ENCODE assay signal across 1 cellular context in the genomic region with DNA sequence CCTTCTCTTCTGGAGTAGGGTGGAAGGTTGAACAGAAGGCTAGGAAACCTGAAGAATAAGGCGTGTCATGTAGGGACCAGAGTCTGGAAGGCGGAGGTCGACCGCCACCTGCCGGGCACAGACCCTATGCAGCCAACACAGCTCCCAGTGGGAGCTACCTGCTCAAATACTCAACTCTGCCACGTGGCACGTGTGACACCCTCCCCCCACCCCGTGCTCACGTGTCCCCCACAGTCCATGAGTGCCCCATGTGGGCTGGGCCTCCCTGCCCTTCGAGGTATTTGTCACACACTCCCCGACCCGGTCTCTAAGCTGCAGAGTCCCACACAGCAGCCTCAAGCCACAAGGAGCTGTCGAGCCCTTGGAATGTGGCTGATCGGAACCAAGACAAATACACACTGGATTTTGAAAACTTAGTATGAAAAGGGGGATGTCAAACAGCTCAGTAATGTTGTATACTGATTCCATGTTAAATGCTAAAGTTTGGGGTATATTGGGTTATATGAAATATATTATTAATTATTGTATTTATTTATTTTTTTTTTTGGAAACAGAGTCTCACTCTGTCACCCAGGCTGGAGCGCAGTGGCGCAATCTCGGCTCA.
TF ChIP-seq lines count a peak whose summit lies in the region.

No MANE protein-coding gene starts in this region.

TF ChIP-seq in HepG2, 621 proteins besides CTCF, POLR2A, EP300 and RAD21 (continued from another document and continues in another):
- TF ChIP-seq, protein P1, sequence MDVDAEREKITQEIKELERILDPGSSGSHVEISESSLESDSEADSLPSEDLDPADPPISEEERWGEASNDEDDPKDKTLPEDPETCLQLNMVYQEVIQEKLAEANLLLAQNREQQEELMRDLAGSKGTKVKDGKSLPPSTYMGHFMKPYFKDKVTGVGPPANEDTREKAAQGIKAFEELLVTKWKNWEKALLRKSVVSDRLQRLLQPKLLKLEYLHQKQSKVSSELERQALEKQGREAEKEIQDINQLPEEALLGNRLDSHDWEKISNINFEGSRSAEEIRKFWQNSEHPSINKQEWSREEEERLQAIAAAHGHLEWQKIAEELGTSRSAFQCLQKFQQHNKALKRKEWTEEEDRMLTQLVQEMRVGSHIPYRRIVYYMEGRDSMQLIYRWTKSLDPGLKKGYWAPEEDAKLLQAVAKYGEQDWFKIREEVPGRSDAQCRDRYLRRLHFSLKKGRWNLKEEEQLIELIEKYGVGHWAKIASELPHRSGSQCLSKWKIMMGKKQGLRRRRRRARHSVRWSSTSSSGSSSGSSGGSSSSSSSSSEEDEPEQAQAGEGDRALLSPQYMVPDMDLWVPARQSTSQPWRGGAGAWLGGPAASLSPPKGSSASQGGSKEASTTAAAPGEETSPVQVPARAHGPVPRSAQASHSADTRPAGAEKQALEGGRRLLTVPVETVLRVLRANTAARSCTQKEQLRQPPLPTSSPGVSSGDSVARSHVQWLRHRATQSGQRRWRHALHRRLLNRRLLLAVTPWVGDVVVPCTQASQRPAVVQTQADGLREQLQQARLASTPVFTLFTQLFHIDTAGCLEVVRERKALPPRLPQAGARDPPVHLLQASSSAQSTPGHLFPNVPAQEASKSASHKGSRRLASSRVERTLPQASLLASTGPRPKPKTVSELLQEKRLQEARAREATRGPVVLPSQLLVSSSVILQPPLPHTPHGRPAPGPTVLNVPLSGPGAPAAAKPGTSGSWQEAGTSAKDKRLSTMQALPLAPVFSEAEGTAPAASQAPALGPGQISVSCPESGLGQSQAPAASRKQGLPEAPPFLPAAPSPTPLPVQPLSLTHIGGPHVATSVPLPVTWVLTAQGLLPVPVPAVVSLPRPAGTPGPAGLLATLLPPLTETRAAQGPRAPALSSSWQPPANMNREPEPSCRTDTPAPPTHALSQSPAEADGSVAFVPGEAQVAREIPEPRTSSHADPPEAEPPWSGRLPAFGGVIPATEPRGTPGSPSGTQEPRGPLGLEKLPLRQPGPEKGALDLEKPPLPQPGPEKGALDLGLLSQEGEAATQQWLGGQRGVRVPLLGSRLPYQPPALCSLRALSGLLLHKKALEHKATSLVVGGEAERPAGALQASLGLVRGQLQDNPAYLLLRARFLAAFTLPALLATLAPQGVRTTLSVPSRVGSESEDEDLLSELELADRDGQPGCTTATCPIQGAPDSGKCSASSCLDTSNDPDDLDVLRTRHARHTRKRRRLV (CRISPR knock-in tag; IDR thresholded peaks at IDR 0.05) = no peak
- TF ChIP-seq SOX5 (CRISPR knock-in tag; IDR thresholded peaks at IDR 0.05; ENCODE audit: borderline replicate concordance) (peak; percentile 66; the same call in 1 of the 2 replicates), ZSCAN12 (CRISPR knock-in tag; IDR thresholded peaks at IDR 0.05) (no peak), KMT2B (CRISPR knock-in tag; IDR thresholded peaks at IDR 0.05) (no peak), ZNF333 (CRISPR knock-in tag; IDR thresholded peaks at IDR 0.05; ENCODE audit: borderline replicate concordance) (no peak), RARG (CRISPR knock-in tag; IDR thresholded peaks at IDR 0.05; ENCODE audit: low read depth) (no peak), JUNB (CRISPR knock-in tag; IDR thresholded peaks at IDR 0.05; ENCODE audit: borderline replicate concordance) (0 out of 2 replicates have a peak, but pooled peaks have one; percentile 34), SATB2 (CRISPR knock-in tag; IDR thresholded peaks at IDR 0.05) (no peak; the same call in 1 of the 2 replicates), ZNF703 (CRISPR knock-in tag; IDR thresholded peaks at IDR 0.05; ENCODE audit: borderline replicate concordance) (no peak), ATF7-NPFF (CRISPR knock-in tag; IDR thresholded peaks at IDR 0.05; ENCODE audit: low read depth) (0 out of 2 replicates have a peak, but pooled peaks have one; percentile 51), HMG20B (CRISPR knock-in tag; conservative IDR thresholded peaks at IDR 0.05) (peak; percentile 60; the same call in 1 of the 2 replicates), PHF20 (CRISPR knock-in tag; IDR thresholded peaks at IDR 0.05) (no peak; the same call in 1 of the 2 replicates), THAP11 (CRISPR knock-in tag; IDR thresholded peaks at IDR 0.05) (peak; percentile 71), ZNF644 (CRISPR knock-in tag; IDR thresholded peaks at IDR 0.05; ENCODE audit: low read depth) (no peak; the same call in 1 of the 2 replicates), ARID2 (CRISPR knock-in tag; IDR thresholded peaks at IDR 0.05; ENCODE audit: borderline replicate concordance) (no peak), HES4 (CRISPR knock-in tag; IDR thresholded peaks at IDR 0.05; ENCODE audit: borderline replicate concordance) (no peak), ZNF431 (CRISPR knock-in tag; IDR thresholded peaks at IDR 0.05; ENCODE audit: borderline replicate concordance, low read depth) (0 out of 2 replicates have a peak, but pooled peaks have one; percentile 70), ZNF230 (CRISPR knock-in tag; IDR thresholded peaks at IDR 0.05) (peak; percentile 47; the same call in 1 of the 2 replicates), GZF1 (CRISPR knock-in tag; IDR thresholded peaks at IDR 0.05) (0 out of 2 replicates have a peak, but pooled peaks have one; percentile 35), ZNF543 (CRISPR knock-in tag; IDR thresholded peaks at IDR 0.05) (peak; percentile 67; the same call in 1 of the 2 replicates), DR1 (CRISPR knock-in tag; IDR thresholded peaks at IDR 0.05) (peak; percentile 46; the same call in 1 of the 2 replicates), SIN3A (IDR thresholded peaks at IDR 0.05; ENCODE audit: borderline replicate concordance, low read depth, low read length) (no peak), ZNF232 (CRISPR knock-in tag; IDR thresholded peaks at IDR 0.05; ENCODE audit: borderline replicate concordance) (peak; percentile 92; the same call in 1 of the 2 replicates), HDAC2 (CRISPR knock-in tag; IDR thresholded peaks at IDR 0.05) (peak; percentile 83), KLF15 (CRISPR knock-in tag; IDR thresholded peaks at IDR 0.05; ENCODE audit: borderline replicate concordance) (peak; percentile 75; the same call in 1 of the 2 replicates)
- TF ChIP-seq, protein P2, sequence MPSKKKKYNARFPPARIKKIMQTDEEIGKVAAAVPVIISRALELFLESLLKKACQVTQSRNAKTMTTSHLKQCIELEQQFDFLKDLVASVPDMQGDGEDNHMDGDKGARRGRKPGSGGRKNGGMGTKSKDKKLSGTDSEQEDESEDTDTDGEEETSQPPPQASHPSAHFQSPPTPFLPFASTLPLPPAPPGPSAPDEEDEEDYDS (CRISPR knock-in tag; IDR thresholded peaks at IDR 0.05) = no peak
- TF ChIP-seq, protein P3, sequence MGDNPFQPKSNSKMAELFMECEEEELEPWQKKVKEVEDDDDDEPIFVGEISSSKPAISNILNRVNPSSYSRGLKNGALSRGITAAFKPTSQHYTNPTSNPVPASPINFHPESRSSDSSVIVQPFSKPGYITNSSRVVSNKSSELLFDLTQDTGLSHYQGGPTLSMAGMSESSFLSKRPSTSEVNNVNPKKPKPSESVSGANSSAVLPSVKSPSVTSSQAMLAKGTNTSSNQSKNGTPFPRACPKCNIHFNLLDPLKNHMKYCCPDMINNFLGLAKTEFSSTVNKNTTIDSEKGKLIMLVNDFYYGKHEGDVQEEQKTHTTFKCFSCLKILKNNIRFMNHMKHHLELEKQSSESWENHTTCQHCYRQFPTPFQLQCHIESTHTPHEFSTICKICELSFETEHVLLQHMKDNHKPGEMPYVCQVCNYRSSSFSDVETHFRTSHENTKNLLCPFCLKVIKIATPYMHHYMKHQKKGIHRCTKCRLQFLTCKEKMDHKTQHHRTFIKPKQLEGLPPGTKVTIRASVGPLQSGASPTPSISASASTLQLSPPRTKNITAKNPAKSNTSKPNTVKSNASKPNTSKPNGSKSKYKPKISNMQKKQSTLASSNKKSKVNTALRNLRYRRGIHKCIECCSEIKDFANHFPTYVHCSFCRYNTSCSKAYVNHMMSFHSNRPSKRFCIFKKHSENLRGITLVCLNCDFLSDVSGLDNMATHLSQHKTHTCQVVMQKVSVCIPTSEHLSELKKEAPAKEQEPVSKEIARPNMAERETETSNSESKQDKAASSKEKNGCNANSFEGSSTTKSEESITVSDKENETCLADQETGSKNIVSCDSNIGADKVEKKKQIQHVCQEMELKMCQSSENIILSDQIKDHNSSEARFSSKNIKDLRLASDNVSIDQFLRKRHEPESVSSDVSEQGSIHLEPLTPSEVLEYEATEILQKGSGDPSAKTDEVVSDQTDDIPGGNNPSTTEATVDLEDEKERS (CRISPR knock-in tag; IDR thresholded peaks at IDR 0.05) = peak; percentile 90
- TF ChIP-seq, protein P4, sequence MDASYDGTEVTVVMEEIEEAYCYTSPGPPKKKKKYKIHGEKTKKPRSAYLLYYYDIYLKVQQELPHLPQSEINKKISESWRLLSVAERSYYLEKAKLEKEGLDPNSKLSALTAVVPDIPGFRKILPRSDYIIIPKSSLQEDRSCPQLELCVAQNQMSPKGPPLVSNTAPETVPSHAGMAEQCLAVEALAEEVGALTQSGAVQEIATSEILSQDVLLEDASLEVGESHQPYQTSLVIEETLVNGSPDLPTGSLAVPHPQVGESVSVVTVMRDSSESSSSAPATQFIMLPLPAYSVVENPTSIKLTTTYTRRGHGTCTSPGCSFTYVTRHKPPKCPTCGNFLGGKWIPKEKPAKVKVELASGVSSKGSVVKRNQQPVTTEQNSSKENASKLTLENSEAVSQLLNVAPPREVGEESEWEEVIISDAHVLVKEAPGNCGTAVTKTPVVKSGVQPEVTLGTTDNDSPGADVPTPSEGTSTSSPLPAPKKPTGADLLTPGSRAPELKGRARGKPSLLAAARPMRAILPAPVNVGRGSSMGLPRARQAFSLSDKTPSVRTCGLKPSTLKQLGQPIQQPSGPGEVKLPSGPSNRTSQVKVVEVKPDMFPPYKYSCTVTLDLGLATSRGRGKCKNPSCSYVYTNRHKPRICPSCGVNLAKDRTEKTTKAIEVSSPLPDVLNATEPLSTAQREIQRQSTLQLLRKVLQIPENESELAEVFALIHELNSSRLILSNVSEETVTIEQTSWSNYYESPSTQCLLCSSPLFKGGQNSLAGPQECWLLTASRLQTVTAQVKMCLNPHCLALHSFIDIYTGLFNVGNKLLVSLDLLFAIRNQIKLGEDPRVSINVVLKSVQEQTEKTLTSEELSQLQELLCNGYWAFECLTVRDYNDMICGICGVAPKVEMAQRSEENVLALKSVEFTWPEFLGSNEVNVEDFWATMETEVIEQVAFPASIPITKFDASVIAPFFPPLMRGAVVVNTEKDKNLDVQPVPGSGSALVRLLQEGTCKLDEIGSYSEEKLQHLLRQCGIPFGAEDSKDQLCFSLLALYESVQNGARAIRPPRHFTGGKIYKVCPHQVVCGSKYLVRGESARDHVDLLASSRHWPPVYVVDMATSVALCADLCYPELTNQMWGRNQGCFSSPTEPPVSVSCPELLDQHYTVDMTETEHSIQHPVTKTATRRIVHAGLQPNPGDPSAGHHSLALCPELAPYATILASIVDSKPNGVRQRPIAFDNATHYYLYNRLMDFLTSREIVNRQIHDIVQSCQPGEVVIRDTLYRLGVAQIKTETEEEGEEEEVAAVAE (CRISPR knock-in tag; IDR thresholded peaks at IDR 0.05; ENCODE audit: borderline replicate concordance) = no peak
- TF ChIP-seq, protein P5, sequence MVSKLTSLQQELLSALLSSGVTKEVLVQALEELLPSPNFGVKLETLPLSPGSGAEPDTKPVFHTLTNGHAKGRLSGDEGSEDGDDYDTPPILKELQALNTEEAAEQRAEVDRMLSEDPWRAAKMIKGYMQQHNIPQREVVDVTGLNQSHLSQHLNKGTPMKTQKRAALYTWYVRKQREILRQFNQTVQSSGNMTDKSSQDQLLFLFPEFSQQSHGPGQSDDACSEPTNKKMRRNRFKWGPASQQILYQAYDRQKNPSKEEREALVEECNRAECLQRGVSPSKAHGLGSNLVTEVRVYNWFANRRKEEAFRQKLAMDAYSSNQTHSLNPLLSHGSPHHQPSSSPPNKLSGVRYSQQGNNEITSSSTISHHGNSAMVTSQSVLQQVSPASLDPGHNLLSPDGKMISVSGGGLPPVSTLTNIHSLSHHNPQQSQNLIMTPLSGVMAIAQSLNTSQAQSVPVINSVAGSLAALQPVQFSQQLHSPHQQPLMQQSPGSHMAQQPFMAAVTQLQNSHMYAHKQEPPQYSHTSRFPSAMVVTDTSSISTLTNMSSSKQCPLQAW (CRISPR knock-in tag; IDR thresholded peaks at IDR 0.05) = peak; percentile 63
- TF ChIP-seq, protein P6, sequence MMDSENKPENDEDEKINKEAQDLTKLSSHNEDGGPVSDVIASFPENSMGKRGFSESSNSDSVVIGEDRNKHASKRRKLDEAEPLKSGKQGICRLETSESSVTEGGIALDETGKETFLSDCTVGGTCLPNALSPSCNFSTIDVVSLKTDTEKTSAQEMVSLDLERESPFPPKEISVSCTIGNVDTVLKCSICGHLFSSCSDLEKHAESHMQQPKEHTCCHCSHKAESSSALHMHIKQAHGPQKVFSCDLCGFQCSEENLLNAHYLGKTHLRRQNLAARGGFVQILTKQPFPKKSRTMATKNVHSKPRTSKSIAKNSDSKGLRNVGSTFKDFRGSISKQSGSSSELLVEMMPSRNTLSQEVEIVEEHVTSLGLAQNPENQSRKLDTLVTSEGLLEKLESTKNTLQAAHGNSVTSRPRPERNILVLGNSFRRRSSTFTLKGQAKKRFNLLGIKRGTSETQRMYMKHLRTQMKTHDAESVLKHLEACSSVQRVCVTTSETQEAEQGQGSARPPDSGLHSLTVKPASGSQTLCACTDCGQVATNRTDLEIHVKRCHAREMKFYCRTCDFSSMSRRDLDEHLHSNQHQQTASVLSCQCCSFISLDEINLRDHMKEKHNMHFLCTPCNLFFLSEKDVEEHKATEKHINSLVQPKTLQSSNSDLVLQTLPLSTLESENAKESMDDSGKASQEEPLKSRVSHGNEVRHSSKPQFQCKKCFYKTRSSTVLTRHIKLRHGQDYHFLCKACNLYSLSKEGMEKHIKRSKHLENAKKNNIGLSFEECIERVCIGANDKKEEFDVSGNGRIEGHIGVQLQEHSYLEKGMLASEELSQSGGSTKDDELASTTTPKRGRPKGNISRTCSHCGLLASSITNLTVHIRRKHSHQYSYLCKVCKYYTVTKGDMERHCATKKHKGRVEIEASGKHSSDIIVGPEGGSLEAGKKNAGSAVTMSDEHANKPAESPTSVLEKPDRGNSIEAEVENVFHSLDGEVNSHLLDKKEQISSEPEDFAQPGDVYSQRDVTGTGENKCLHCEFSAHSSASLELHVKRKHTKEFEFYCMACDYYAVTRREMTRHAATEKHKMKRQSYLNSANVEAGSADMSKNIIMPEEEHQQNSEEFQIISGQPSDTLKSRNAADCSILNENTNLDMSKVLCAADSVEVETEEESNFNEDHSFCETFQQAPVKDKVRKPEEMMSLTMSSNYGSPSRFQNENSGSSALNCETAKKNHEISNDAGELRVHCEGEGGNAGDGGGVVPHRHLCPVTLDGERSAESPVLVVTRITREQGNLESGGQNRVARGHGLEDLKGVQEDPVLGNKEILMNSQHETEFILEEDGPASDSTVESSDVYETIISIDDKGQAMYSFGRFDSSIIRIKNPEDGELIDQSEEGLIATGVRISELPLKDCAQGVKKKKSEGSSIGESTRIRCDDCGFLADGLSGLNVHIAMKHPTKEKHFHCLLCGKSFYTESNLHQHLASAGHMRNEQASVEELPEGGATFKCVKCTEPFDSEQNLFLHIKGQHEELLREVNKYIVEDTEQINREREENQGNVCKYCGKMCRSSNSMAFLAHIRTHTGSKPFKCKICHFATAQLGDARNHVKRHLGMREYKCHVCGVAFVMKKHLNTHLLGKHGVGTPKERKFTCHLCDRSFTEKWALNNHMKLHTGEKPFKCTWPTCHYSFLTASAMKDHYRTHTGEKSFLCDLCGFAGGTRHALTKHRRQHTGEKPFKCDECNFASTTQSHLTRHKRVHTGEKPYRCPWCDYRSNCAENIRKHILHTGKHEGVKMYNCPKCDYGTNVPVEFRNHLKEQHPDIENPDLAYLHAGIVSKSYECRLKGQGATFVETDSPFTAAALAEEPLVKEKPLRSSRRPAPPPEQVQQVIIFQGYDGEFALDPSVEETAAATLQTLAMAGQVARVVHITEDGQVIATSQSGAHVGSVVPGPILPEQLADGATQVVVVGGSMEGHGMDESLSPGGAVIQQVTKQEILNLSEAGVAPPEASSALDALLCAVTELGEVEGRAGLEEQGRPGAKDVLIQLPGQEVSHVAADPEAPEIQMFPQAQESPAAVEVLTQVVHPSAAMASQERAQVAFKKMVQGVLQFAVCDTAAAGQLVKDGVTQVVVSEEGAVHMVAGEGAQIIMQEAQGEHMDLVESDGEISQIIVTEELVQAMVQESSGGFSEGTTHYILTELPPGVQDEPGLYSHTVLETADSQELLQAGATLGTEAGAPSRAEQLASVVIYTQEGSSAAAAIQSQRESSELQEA (CRISPR knock-in tag; IDR thresholded peaks at IDR 0.05; ENCODE audit: not compliant biosample characterization) = peak; percentile 23
